Comparison of ENCODE assay signal across 15 cellular contexts in the genomic region with DNA sequence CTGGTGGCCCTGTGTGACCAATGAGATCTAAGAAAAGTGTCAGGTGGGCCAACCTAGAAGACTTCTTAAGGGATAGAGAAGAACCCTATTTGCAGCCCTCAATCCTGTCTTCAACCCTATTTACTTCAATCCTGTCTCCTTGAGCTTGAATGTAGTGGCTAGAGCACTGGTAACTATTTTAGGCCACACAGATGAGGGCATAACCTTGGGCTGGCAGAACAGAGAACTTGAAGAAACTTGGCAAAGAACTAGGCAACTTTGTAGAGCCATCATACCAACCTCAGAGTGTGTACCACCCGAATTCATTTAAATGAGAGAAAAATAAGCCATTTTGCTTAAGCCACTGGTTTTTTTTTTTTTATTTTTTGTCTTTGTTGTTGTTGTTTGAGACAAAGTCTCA.
DNase-seq lines count a peak whose midpoint lies in the region; ATAC-seq and TF ChIP-seq lines count a peak whose summit lies in the region.
"Had no signal": no experiment of that assay in that cellular context is flagged by ENCODE, and none has a peak within 500 bp of the region (broad histone marks: within the 10 kb centered on the region; RNA-seq: fewer than 3 reads in every experiment).

No MANE protein-coding gene starts in this region.

- TF ChIP-seq CTCF in right atrium auricular region (IDR thresholded peaks at IDR 0.05) (no peak), heart right ventricle (IDR thresholded peaks at IDR 0.05) (no peak)

- 80 to 93% methylated on average over 1 of the region's 1 CpG for WGBS in heart right ventricle, 2 donors
- WGBS in right cardiac atrium, result 71% methylated on average over 1 of the region's 1 CpG

- H3K27ac ChIP-seq in right atrium auricular region (peak overlapping the region in 1 of 2 donors; percentile 3), heart right ventricle (peak overlapping the region in 1 of 10 donors; percentile 37), right cardiac atrium (ENCODE audit: low read length) (peak overlapping the region; percentile 27)
- no peak overlapping the region for H3K27ac ChIP-seq in effector memory CD4-positive, alpha-beta T cell (ENCODE audit: insufficient read depth, low read length, poor library complexity, severe bottlenecking)
- H3K27ac ChIP-seq: C4-2B had no signal

- H3K27me3 ChIP-seq in right atrium auricular region, result no peaks in the 10 kb centered on the region
- H3K27me3 ChIP-seq in heart right ventricle, result no peaks in the 10 kb centered on the region
- no peaks in the 10 kb centered on the region for H3K27me3 ChIP-seq in right cardiac atrium (ENCODE audit: control insufficient read depth, insufficient read depth)
- no peaks in the 10 kb centered on the region for H3K27me3 ChIP-seq in effector memory CD4-positive, alpha-beta T cell (replicated peaks; ENCODE audit: control insufficient read depth, insufficient read depth, low read length, poor library complexity, severe bottlenecking)

- H3K9me3 ChIP-seq in right atrium auricular region, result no peaks in the 10 kb centered on the region
- H3K9me3 ChIP-seq in heart right ventricle, result peaks cover 0 to 3% (median 0%) of the 10 kb centered on the region in 11 donors
- H3K9me3 ChIP-seq in right cardiac atrium (ENCODE audit: control insufficient read depth, low read length), result no peaks in the 10 kb centered on the region
- no peaks in the 10 kb centered on the region for H3K9me3 ChIP-seq in effector memory CD4-positive, alpha-beta T cell (ENCODE audit: control insufficient read depth, low read length)
- H3K9me3 ChIP-seq: Caco-2, HAP-1 had no signal

- H3K4me3 ChIP-seq in right atrium auricular region (no peak overlapping the region), heart right ventricle (no peak overlapping the region), right cardiac atrium (ENCODE audit: low read length) (no peak overlapping the region)
- no peak overlapping the region for H3K4me3 ChIP-seq in effector memory CD4-positive, alpha-beta T cell (ENCODE audit: insufficient read depth, low read depth, low read length, poor library complexity, severe bottlenecking)
- H3K4me3 ChIP-seq: HAP-1 had no signal

- DNase-seq in Right ventricle myocardium superior (no peak), right atrium auricular region (ENCODE audit: low spot score) (no peak), heart right ventricle (no peak), right cardiac atrium (no peak), ureter (ENCODE audit: low spot score) (no peak)
- no peak for DNase-seq in effector memory CD4-positive, alpha-beta T cell
- DNase-seq: Caco-2; CD4-positive, CD25-positive, alpha-beta regulatory T cell; CD8-positive, alpha-beta T cell; DMS153; DND-41; GOT3; HFFc6 had no signal

- H3K4me1 ChIP-seq in right atrium auricular region, result peaks cover 0 to 3% of the 10 kb centered on the region in 2 donors
- H3K4me1 ChIP-seq in heart right ventricle, result peaks cover 0 to 19% (median 3%) of the 10 kb centered on the region in 9 donors
- peaks cover 4% of the 10 kb centered on the region for H3K4me1 ChIP-seq in right cardiac atrium (ENCODE audit: control insufficient read depth, insufficient read depth, low read length)
- no peaks in the 10 kb centered on the region for H3K4me1 ChIP-seq in effector memory CD4-positive, alpha-beta T cell (ENCODE audit: control insufficient read depth, insufficient read depth, low read length, poor library complexity, severe bottlenecking)
- H3K4me1 ChIP-seq: Caco-2 had no signal

- intact Hi-C loops in Right ventricle myocardium superior (cut with DNase I), result no loop called here
- intact Hi-C loops in heart right ventricle (cut with DNase I), result no loop called here
- intact Hi-C loops in right cardiac atrium (cut with DNase I), result no loop called here

- no peaks in the 10 kb centered on the region for H3K36me3 ChIP-seq in right atrium auricular region
- H3K36me3 ChIP-seq in heart right ventricle, result no peaks in the 10 kb centered on the region
- no peaks in the 10 kb centered on the region for H3K36me3 ChIP-seq in effector memory CD4-positive, alpha-beta T cell (ENCODE audit: control insufficient read depth, insufficient read depth, low read length)
- H3K36me3 ChIP-seq: HAP-1 had no signal

- ATAC-seq in Right ventricle myocardium superior (ENCODE audit: poor library complexity) (peak; percentile 85), heart right ventricle (peak in 5 of 8 donors; percentile 46 to 92 (median 62)), right cardiac atrium (peak; percentile 31 to 54)
- ATAC-seq: CD8-positive, alpha-beta T cell had no signal
